In genomic region chr21:28885853-28886177, GRCh38 we compare ENCODE assay signal across 7 cellular contexts.
A peak's percentile ranks its signal among the peaks of the same experiment; 100 is the strongest.
DNase-seq lines count a peak whose midpoint lies in the region; ATAC-seq and TF ChIP-seq lines count a peak whose summit lies in the region.

No MANE protein-coding gene starts in this region.

- no peak for ATAC-seq in Panc1
- no peak for ATAC-seq in HG03095 (IDR thresholded peaks at IDR 0.05; ENCODE audit: unreplicated experiment)

- POLR2A ChIA-PET in Panc1 (lab: Charles Lee) = no interaction called here

- no peak for TF ChIP-seq CTCF in Panc1 (IDR thresholded peaks at IDR 0.05)

- H3K4me3 ChIP-seq in Panc1 (ENCODE audit: low read depth in 2 of 2, low read length in 2 of 2) (no peak overlapping the region), skin epidermis (peak overlapping the region in 2 of 7 experiments; percentile 42 to 51)

- H3K27me3 ChIP-seq in Panc1 (ENCODE audit: control insufficient read depth, insufficient read depth, low read length) = no peaks in the 10 kb centered on the region

- in situ Hi-C loops in Panc1 (cut with HindIII; ENCODE audit: low pct_unique_long_range_greater_than_20kb, low sequenced_read_pairs) = no loop called here

- H3K27ac ChIP-seq in Panc1 (ENCODE audit: low read length) (peak overlapping the region; percentile 92), skin epidermis (peak overlapping the region in 18 of 21 experiments; percentile 80 to 96 (median 92))

- peak; percentile 67 for DNase-seq in GM04503 (ENCODE audit: low read depth)
- no peak for DNase-seq in Panc1 (ENCODE audit: low read depth, low spot score)
- peak; percentile 83 for DNase-seq in fibroblast of peridontal ligament (ENCODE audit: extremely low read depth)
- no peak for DNase-seq in NCI-H69 (lab: John Stamatoyannopoulos, UW)
- no peak for DNase-seq in globus pallidus (ENCODE audit: low spot score)

- TSS peak; percentile 58 for BruUV-seq in Panc1 (replicated peaks; lab: Mats Ljungman, UMichigan)

- CTCF ChIA-PET in Panc1 (lab: Charles Lee) = no interaction called here

- no peaks in the 10 kb centered on the region for H3K36me3 ChIP-seq in Panc1 (ENCODE audit: control insufficient read depth, insufficient read depth, low read length)

- intact Hi-C loops in Panc1 (cut with micrococcal nuclease; ENCODE audit: unreplicated experiment) = no loop called here

- H3K9me3 ChIP-seq in Panc1 (ENCODE audit: control insufficient read depth, insufficient read depth, low read depth, low read length) = no peaks in the 10 kb centered on the region

- peaks cover 4% of the 10 kb centered on the region; the same call in 1 of the 2 replicates for H3K4me1 ChIP-seq in Panc1 (ENCODE audit: control insufficient read depth, insufficient read depth, low read length)

Comparison
In these comparisons a context has a peak if more than half of its experiments do, and no peak if none do; other contexts are left out.
1. DNase-seq: peak in GM04503 (single experiment) and fibroblast of peridontal ligament (single experiment); none in Panc1 (single experiment), NCI-H69 (single experiment) and globus pallidus (single experiment).